ENCODE assay signal across 34 cellular contexts in genomic region chr2:207173651-207174050, GRCh38.
"Had no signal": no experiment of that assay in that cellular context is flagged by ENCODE, and none has a peak within 500 bp of the region (broad histone marks: within the 10 kb centered on the region; RNA-seq: fewer than 3 reads in every experiment).

No MANE protein-coding gene starts in this region.

- FAIRE-seq: astrocyte, TTC549 had no signal

- H3K36me3 Mint-ChIP-seq: activated CD4-positive, alpha-beta memory T cell treated with anti-CD3 and anti-CD28 coated beads for 36 hours; activated naive CD8-positive, alpha-beta T cell treated with anti-CD3 and anti-CD28 coated beads for 36 hours had no signal

- H3K4me3 Mint-ChIP-seq: activated B cell treated with CpG ODN at 0.5 μM for 24 hours; activated CD4-positive, alpha-beta memory T cell treated with anti-CD3 and anti-CD28 coated beads for 36 hours; activated CD4-positive, alpha-beta T cell treated with anti-CD3 and anti-CD28 coated beads, Interleukin-2, amount 10 ng/mL, durations not matched to agents 24 days and 14 days; activated CD8-positive, alpha-beta T cell treated with anti-CD3 and anti-CD28 coated beads for 36 hours; activated naive CD8-positive, alpha-beta T cell treated with anti-CD3 and anti-CD28 coated beads for 36 hours; activated T-cell treated with anti-CD3 and anti-CD28 coated beads, Interleukin-2, amount 50 U/mL, for 4 hours; activated T-cell treated with anti-CD3 and anti-CD28 coated beads, Interleukin-2, amount 50 U/mL, for 72 hours; T-helper 1 cell treated with Interleukin-12 subunit alpha and Interleukin-12 subunit beta and Interleukin-4 antibody, amounts not matched to agents 30 μg/mL and 1 μg/mL, for 36 hours; T-helper 2 cell treated with Interferon-gamma antibody and Interleukin-4, amounts not matched to agents 5 μg/mL and 100 μg/mL, for 36 hours had no signal

- H3K9me3 ChIP-seq: adrenal gland, body of pancreas, breast epithelium had no signal

- H3K27ac ChIP-seq: adrenal gland, body of pancreas, brain microvascular endothelial cell, breast epithelium had no signal

- H3K9me3 Mint-ChIP-seq: activated B cell treated with CpG ODN at 0.5 μM for 24 hours; activated CD4-positive, alpha-beta memory T cell treated with anti-CD3 and anti-CD28 coated beads for 36 hours; activated CD4-positive, alpha-beta T cell treated with anti-CD3 and anti-CD28 coated beads, Interleukin-2, amount 10 ng/mL, durations not matched to agents 24 days and 14 days; activated CD8-positive, alpha-beta T cell treated with anti-CD3 and anti-CD28 coated beads for 36 hours; activated naive CD8-positive, alpha-beta T cell treated with anti-CD3 and anti-CD28 coated beads for 36 hours; activated T-cell treated with anti-CD3 and anti-CD28 coated beads, Interleukin-2, amount 50 U/mL, for 72 hours; activated T-helper 2 cell treated with anti-CD3 and anti-CD28 coated beads, Interferon-gamma antibody, Interleukin-2, Interleukin-4, amounts not matched to agents 10 μg/mL and 5 μg/mL and 100 μg/mL, durations not matched to agents 14 hours and 24 hours and 36 hours; T-helper 1 cell treated with Interleukin-12 subunit alpha and Interleukin-12 subunit beta and Interleukin-4 antibody, amounts not matched to agents 30 μg/mL and 1 μg/mL, for 36 hours; T-helper 2 cell treated with Interferon-gamma antibody and Interleukin-4, amounts not matched to agents 5 μg/mL and 100 μg/mL, for 36 hours had no signal

- H3K27me3 ChIP-seq: adrenal gland, body of pancreas, brain microvascular endothelial cell, breast epithelium had no signal

- H3K27ac Mint-ChIP-seq: activated B cell treated with CpG ODN at 0.5 μM for 24 hours; activated CD4-positive, alpha-beta memory T cell treated with anti-CD3 and anti-CD28 coated beads for 36 hours; activated CD4-positive, alpha-beta T cell treated with anti-CD3 and anti-CD28 coated beads, Interleukin-2, amount 10 ng/mL, durations not matched to agents 24 days and 14 days; activated CD8-positive, alpha-beta T cell treated with anti-CD3 and anti-CD28 coated beads for 36 hours; activated naive CD4-positive, alpha-beta T cell treated with anti-CD3 and anti-CD28 coated beads, Interleukin-2, amount 50 U/mL, for 72 hours; activated naive CD8-positive, alpha-beta T cell treated with anti-CD3 and anti-CD28 coated beads for 36 hours; activated T-cell treated with anti-CD3 and anti-CD28 coated beads, Interleukin-2, amount 50 U/mL, for 72 hours; activated T-helper 2 cell treated with anti-CD3 and anti-CD28 coated beads, Interferon-gamma antibody, Interleukin-2, Interleukin-4, amounts not matched to agents 10 μg/mL and 5 μg/mL and 100 μg/mL, durations not matched to agents 14 hours and 24 hours and 36 hours; T-helper 1 cell treated with Interleukin-12 subunit alpha and Interleukin-12 subunit beta and Interleukin-4 antibody, amounts not matched to agents 30 μg/mL and 1 μg/mL, for 36 hours; T-helper 2 cell treated with Interferon-gamma antibody and Interleukin-4, amounts not matched to agents 5 μg/mL and 100 μg/mL, for 36 hours had no signal

- H3K36me3 ChIP-seq: adrenal gland, brain microvascular endothelial cell, breast epithelium had no signal

- H3K4me1 ChIP-seq: adrenal gland, body of pancreas, breast epithelium had no signal

- ATAC-seq: activated CD8-positive, alpha-beta T cell treated with anti-CD3 and anti-CD28 coated beads for 36 hours; activated naive CD4-positive, alpha-beta T cell treated with anti-CD3 and anti-CD28 coated beads, Interleukin-2, amount 50 U/mL, for 72 hours; activated T-cell treated with anti-CD3 and anti-CD28 coated beads, Interleukin-2, amount 50 U/mL, for 4 hours; activated T-cell treated with anti-CD3 and anti-CD28 coated beads, Interleukin-2, amount 50 U/mL, for 72 hours; body of pancreas had no signal

- H3K27me3 Mint-ChIP-seq: activated B cell treated with CpG ODN at 0.5 μM for 24 hours; activated CD4-positive, alpha-beta T cell treated with anti-CD3 and anti-CD28 coated beads, Interleukin-2, amount 10 ng/mL, durations not matched to agents 24 days and 14 days; activated naive CD8-positive, alpha-beta T cell treated with anti-CD3 and anti-CD28 coated beads for 36 hours had no signal

- DNase-seq: activated B cell treated with CpG ODN at 0.5 μM for 24 hours; activated CD4-positive, alpha-beta memory T cell treated with anti-CD3 and anti-CD28 coated beads for 36 hours; activated CD4-positive, alpha-beta T cell treated with anti-CD3 and anti-CD28 coated beads for 4 hours; activated CD4-positive, alpha-beta T cell treated with anti-CD3 and anti-CD28 coated beads, Interleukin-2, amount 10 ng/mL, durations not matched to agents 24 days and 14 days; activated CD4-positive, alpha-beta T cell treated with anti-CD3 and anti-CD28 coated beads, Interleukin-2, amount 50 U/mL, for 1 hour; activated CD4-positive, alpha-beta T cell treated with anti-CD3 and anti-CD28 coated beads, Interleukin-2, amount 50 U/mL, for 4 hours; activated CD4-positive, CD25-positive, alpha-beta regulatory T cell treated with anti-CD3 and anti-CD28 coated beads, Interleukin-2, amount 50 U/mL, for 72 hours; activated CD8-positive, alpha-beta memory T cell treated with anti-CD3 and anti-CD28 coated beads, Interleukin-2, amount 50 U/mL, for 4 hours; activated CD8-positive, alpha-beta T cell treated with anti-CD3 and anti-CD28 coated beads for 36 hours; activated effector memory CD4-positive, alpha-beta T cell treated with Interleukin-2 at 50 U/mL for 16 hours; activated gamma-delta T cell; activated naive CD4-positive, alpha-beta T cell treated with anti-CD3 and anti-CD28 coated beads, Interleukin-2, amount 50 U/mL, for 16 hours; activated naive CD4-positive, alpha-beta T cell treated with Interleukin-2 at 50 U/mL for 16 hours; activated naive CD8-positive, alpha-beta T cell treated with anti-CD3 and anti-CD28 coated beads for 36 hours; activated T-cell treated with anti-CD3 and anti-CD28 coated beads for 4 hours; activated T-cell treated with anti-CD3 and anti-CD28 coated beads, Interleukin-2, amount 50 U/mL, for 1 hour; activated T-cell treated with anti-CD3 and anti-CD28 coated beads, Interleukin-2, amount 50 U/mL, for 4 hours; activated T-cell treated with anti-CD3 and anti-CD28 coated beads, Interleukin-2, amount 50 U/mL, for 72 hours; adrenal gland; amniotic stem cell; aorta; body of pancreas; brain microvascular endothelial cell; central memory CD4-positive, alpha-beta T cell; T-helper 1 cell; T-helper 2 cell; T-helper 9 cell had no signal

- H3K4me3 ChIP-seq: adrenal gland, body of pancreas, breast epithelium had no signal
